1 cellular context compared by ENCODE assay signal in the genomic region with DNA sequence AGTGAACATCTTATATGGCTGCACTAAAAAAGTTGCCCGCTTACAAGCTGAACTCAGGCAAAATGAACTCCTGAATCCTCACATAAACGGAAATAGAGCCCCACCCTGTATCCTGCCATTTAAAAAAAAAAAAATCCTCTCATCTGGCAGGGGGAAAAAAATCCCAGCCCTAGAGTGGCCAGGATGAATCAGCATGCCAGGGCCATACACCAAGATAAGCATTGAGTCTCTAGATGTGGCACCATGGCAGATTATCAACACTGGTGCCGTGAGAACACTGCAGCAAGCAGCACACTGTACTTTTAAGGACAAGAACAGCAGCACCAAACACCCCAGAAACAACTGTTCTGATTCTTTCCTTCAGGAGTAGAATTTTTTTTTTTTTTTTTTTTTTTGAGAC.
TF ChIP-seq lines count a peak whose summit lies in the region.

No MANE protein-coding gene starts in this region.

TF ChIP-seq in A549, 52 proteins besides CTCF, POLR2A, EP300 and RAD21 (continued from another document):
- TF ChIP-seq, protein P1, sequence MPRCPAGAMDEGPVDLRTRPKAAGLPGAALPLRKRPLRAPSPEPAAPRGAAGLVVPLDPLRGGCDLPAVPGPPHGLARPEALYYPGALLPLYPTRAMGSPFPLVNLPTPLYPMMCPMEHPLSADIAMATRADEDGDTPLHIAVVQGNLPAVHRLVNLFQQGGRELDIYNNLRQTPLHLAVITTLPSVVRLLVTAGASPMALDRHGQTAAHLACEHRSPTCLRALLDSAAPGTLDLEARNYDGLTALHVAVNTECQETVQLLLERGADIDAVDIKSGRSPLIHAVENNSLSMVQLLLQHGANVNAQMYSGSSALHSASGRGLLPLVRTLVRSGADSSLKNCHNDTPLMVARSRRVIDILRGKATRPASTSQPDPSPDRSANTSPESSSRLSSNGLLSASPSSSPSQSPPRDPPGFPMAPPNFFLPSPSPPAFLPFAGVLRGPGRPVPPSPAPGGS (IDR thresholded peaks at IDR 0.05): no peak
- TF ChIP-seq, protein P2, sequence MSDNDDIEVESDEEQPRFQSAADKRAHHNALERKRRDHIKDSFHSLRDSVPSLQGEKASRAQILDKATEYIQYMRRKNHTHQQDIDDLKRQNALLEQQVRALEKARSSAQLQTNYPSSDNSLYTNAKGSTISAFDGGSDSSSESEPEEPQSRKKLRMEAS (IDR thresholded peaks at IDR 0.05): peak; percentile 53; the same call in 1 of the 2 replicates
- TF ChIP-seq CBX8 (IDR thresholded peaks at IDR 0.05): no peak
- TF ChIP-seq, protein P3, sequence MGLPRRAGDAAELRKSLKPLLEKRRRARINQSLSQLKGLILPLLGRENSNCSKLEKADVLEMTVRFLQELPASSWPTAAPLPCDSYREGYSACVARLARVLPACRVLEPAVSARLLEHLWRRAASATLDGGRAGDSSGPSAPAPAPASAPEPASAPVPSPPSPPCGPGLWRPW (IDR thresholded peaks at IDR 0.05): no peak
- TF ChIP-seq KDM1A (IDR thresholded peaks at IDR 0.05; ENCODE audit: low read depth): no peak
- TF ChIP-seq SMC3 (IDR thresholded peaks at IDR 0.05): no peak
